8 cellular contexts compared by ENCODE assay signal in the genomic region with DNA sequence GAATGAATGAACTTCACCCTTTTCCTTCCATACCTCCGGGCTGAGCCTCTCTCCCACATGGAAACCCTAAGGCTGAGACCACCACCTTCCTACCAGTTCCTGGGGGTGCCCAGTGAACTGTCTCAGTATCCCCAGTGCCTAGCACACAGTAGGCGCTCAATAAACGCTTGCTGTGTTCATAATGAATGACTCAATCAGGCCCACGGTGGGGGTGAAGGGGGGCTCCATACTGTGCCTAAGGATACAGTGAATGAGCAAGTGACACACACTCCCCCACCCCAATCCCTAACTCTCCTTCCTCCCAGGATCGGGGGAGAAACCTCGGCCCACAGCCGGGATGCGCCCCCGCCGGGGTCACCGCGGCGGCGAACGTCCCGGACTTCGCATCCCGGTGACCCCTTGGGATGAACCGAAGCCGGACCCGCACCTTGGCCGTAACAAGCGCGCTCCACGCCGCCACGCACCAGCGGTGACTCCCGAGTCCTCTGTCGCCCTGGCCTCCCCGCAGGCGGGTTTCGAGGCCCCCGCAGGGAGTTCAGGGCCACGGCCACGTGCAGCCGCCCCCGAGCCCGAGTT. TPM values are rescaled to one million over a fixed set of nuclear protein-coding genes. Genes with fewer than 3 reads are reported as not detected.
A peak's percentile ranks its signal among the peaks of the same experiment; 100 is the strongest.
DNase-seq lines count a peak whose midpoint lies in the region; ATAC-seq and TF ChIP-seq lines count a peak whose summit lies in the region.

No MANE protein-coding gene starts in this region.

- H3F3A ChIP-seq in SK-N-SH (replicated peaks; ENCODE audit: insufficient read depth) = no peaks in the 10 kb centered on the region

- POLR2A ChIA-PET in Caco-2 (lab: Charles Lee) = interaction anchor here (0.6 kb wide), 1 partner anchor 101 kb away, joined by 5 read pairs; no protein-coding TSS in a partner anchor
- POLR2A ChIA-PET in SK-N-SH (lab: Yijun Ruan, JAX) = no interaction called here

- BruUV-seq in Caco-2 (replicated peaks; lab: Mats Ljungman, UMichigan) = no TSS peak

- H3K4me1 ChIP-seq in Caco-2 (peaks cover 13% of the 10 kb centered on the region; the same call in 1 of the 2 replicates), SK-N-SH (ENCODE audit: control insufficient read depth in 1 of 2, insufficient read depth in 2 of 2, low read depth in 1 of 2, low read length in 1 of 2) (peaks cover 14 to 48% of the 10 kb centered on the region in 2 experiments; a peak in 2 of 4 replicates)

- peaks cover 7% of the 10 kb centered on the region for H3K4me1 Mint-ChIP-seq in Caco-2 (ENCODE audit: low read depth, unreplicated experiment)
- peaks cover 8% of the 10 kb centered on the region for H3K4me1 Mint-ChIP-seq in progenitor cell of endocrine pancreas (ENCODE audit: low read depth)

- no peak for DNase-seq in Caco-2
- no peak for DNase-seq in SK-N-SH
- no peak for DNase-seq in fibroblast of the aortic adventitia (ENCODE audit: low read depth)
- DNase-seq in progenitor cell of endocrine pancreas (ENCODE audit: low spot score, unreplicated experiment) = no peak
- no peak for DNase-seq in KG1 (lab: John Stamatoyannopoulos, UW)
- DNase-seq in NCI-H82 (lab: John Stamatoyannopoulos, UW) = no peak
- DNase-seq in kidney tubule cell (ENCODE audit: low spot score) = no peak

- no peaks in the 10 kb centered on the region for H4K20me1 ChIP-seq in SK-N-SH (ENCODE audit: insufficient read depth)

- H3K36me3 Mint-ChIP-seq in Caco-2 (ENCODE audit: insufficient read depth, unreplicated experiment) (no peaks in the 10 kb centered on the region), progenitor cell of endocrine pancreas (ENCODE audit: insufficient read depth) (no peaks in the 10 kb centered on the region)

- H3K36me3 ChIP-seq in Caco-2 (ENCODE audit: control insufficient read depth, insufficient read depth, low read length) = no peaks in the 10 kb centered on the region
- H3K36me3 ChIP-seq in SK-N-SH (replicated peaks in 1 of 2; ENCODE audit: control insufficient read depth in 1 of 2, insufficient read depth in 2 of 2, low read length in 1 of 2) = no peaks in the 10 kb centered on the region

- intact Hi-C loops in Caco-2 (cut with micrococcal nuclease; ENCODE audit: unreplicated experiment) = no loop called here

- no peak for TF ChIP-seq CTCF in Caco-2 (IDR thresholded peaks at IDR 0.05; ENCODE audit: insufficient read depth in 1 of 2, low read depth in 1 of 2, low read length in 1 of 2, severe bottlenecking in 1 of 2, unreplicated experiment in 1 of 2)
- no peak for TF ChIP-seq CTCF in SK-N-SH (IDR thresholded peaks at IDR 0.05)
- no peak for TF ChIP-seq CTCF in fibroblast of the aortic adventitia (IDR thresholded peaks at IDR 0.05; ENCODE audit: insufficient read depth, low read length)
- no peak for TF ChIP-seq CTCF in progenitor cell of endocrine pancreas (IDR thresholded peaks at IDR 0.05; ENCODE audit: unreplicated experiment)

- peaks cover 14% of the 10 kb centered on the region for H3K27me3 ChIP-seq in Caco-2 (replicated peaks; ENCODE audit: control insufficient read depth, insufficient read depth, low read length)
- no peaks in the 10 kb centered on the region for H3K27me3 ChIP-seq in SK-N-SH (ENCODE audit: insufficient read depth)

- H3K79me2 ChIP-seq in SK-N-SH (ENCODE audit: insufficient read depth) = peaks cover 17% of the 10 kb centered on the region

- peak overlapping the region; percentile 78 for H3K9ac ChIP-seq in SK-N-SH

- H3K27ac ChIP-seq in SK-N-SH (ENCODE audit: low read depth in 2 of 2, low read length in 1 of 2) = peak overlapping the region in 1 of 2 experiments; percentile 60; a peak in 1 of 4 replicates

- no peak for ATAC-seq in HG03135 (IDR thresholded peaks at IDR 0.05; ENCODE audit: unreplicated experiment)

- H3K4me3 ChIP-seq in Caco-2 (ENCODE audit: low read depth, low read length) = peak overlapping the region; percentile 48
- peak overlapping the region; percentile 66 to 82 for H3K4me3 ChIP-seq in SK-N-SH (ENCODE audit: low read depth in 2 of 2, low read length in 1 of 2)
- H3K4me3 ChIP-seq in fibroblast of the aortic adventitia (ENCODE audit: low read depth, low read length) = peak overlapping the region; percentile 65

- H2AFZ ChIP-seq in SK-N-SH (ENCODE audit: low read depth) = peak overlapping the region; percentile 87

- H3K4me2 ChIP-seq in SK-N-SH = peak overlapping the region; percentile 95

- H3K27me3 Mint-ChIP-seq in Caco-2 (ENCODE audit: insufficient read depth, unreplicated experiment) = peaks cover 31% of the 10 kb centered on the region
- H3K27me3 Mint-ChIP-seq in progenitor cell of endocrine pancreas = peaks cover 62% of the 10 kb centered on the region

- WGBS in SK-N-SH (ENCODE audit: low lambda C conversion rate) = 36% methylated on average over 5 of the region's 39 CpGs

- CTCF ChIA-PET in Caco-2 (lab: Charles Lee) (interaction anchor here (0.6 kb wide), 1 partner anchor 329 kb away, joined by 4 read pairs; no protein-coding TSS in a partner anchor), SK-N-SH (lab: Yijun Ruan, JAX) (interaction anchor here (2.3 to 4.8 kb wide), 2 partner anchors 35 to 284 kb away, joined by 8 to 36 read pairs; no protein-coding TSS in a partner anchor)

- no peaks in the 10 kb centered on the region for H3K9me2 ChIP-seq in SK-N-SH

- H3K4me3 Mint-ChIP-seq in Caco-2 (ENCODE audit: unreplicated experiment) (peak overlapping the region; percentile 30), progenitor cell of endocrine pancreas (ENCODE audit: low read depth) (peak overlapping the region; percentile 71)

- no peak for TF ChIP-seq RAD21 in SK-N-SH (IDR thresholded peaks at IDR 0.05; ENCODE audit: low read length)

- H3K9me3 ChIP-seq in Caco-2 (no peaks in the 10 kb centered on the region), SK-N-SH (no peaks in the 10 kb centered on the region)

- no peak for TF ChIP-seq EP300 in SK-N-SH (IDR thresholded peaks at IDR 0.05; ENCODE audit: borderline replicate concordance in 1 of 2, low read depth in 1 of 2, low read length in 1 of 2)

- H3K27ac Mint-ChIP-seq in Caco-2 (ENCODE audit: unreplicated experiment) (no peak overlapping the region), progenitor cell of endocrine pancreas (no peak overlapping the region)

- H3K9me3 Mint-ChIP-seq in Caco-2 (ENCODE audit: unreplicated experiment) = no peaks in the 10 kb centered on the region
- no peaks in the 10 kb centered on the region for H3K9me3 Mint-ChIP-seq in progenitor cell of endocrine pancreas (ENCODE audit: low read depth)

TF ChIP-seq in SK-N-SH, 30 proteins besides CTCF, POLR2A, EP300 and RAD21:
- TF ChIP-seq, protein P1, sequence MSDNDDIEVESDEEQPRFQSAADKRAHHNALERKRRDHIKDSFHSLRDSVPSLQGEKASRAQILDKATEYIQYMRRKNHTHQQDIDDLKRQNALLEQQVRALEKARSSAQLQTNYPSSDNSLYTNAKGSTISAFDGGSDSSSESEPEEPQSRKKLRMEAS (IDR thresholded peaks at IDR 0.05; ENCODE audit: low read depth) = peak; percentile 24; the same call in 1 of the 2 replicates
- TF ChIP-seq YY1 (IDR thresholded peaks at IDR 0.05; ENCODE audit: low read depth) = no peak

RNA-seq across cellular contexts. Expression of a gene that starts 0.6 kb away (rescaled TPM):
- total RNA-seq in Caco-2 (2022) = 1.3 and 1.5 TPM in 2 replicates
- 11.2 and 13.8 TPM in 2 replicates for polyA plus RNA-seq in SK-N-SH (2012; rRNA removed)
- polyA plus RNA-seq in SK-N-SH (2012; cell fraction: cytosol; rRNA removed) = 5.9 and 9.2 TPM in 2 replicates
- polyA plus RNA-seq in SK-N-SH (2012; cell fraction: nucleus; rRNA removed) = 17.5 and 21.8 TPM in 2 replicates
- total RNA-seq in fibroblast of the aortic adventitia (ENCODE audit: low replicate concordance) = 3.0 and 13.3 TPM in 2 replicates
- total RNA-seq in progenitor cell of endocrine pancreas = 7.8 and 10.5 TPM in 2 replicates
